In genomic region chr16:88570691-88571092, GRCh38 we compare ENCODE assay signal across 8 cellular contexts. TPM values are rescaled to one million over a fixed set of nuclear protein-coding genes. Genes with fewer than 3 reads are reported as not detected.
A peak's percentile ranks its signal among the peaks of the same experiment; 100 is the strongest.
DNase-seq lines count a peak whose midpoint lies in the region; ATAC-seq, FAIRE-seq and TF ChIP-seq lines count a peak whose summit lies in the region.

No MANE protein-coding gene starts in this region.

- no peaks in the 10 kb centered on the region for H3K9me3 Mint-ChIP-seq in activated naive CD8-positive, alpha-beta T cell (ENCODE audit: low read depth)
- no peaks in the 10 kb centered on the region for H3K9me3 Mint-ChIP-seq in immature natural killer cell

- peak overlapping the region; percentile 90 for H3K4me3 Mint-ChIP-seq in activated naive CD8-positive, alpha-beta T cell
- peak overlapping the region; percentile 84 to 87 (median 85) for H3K4me3 Mint-ChIP-seq in immature natural killer cell

- peak overlapping the region; percentile 93 for H3K4me2 ChIP-seq in OCI-LY3 (ENCODE audit: low read length)

- no peaks in the 10 kb centered on the region for H3K36me3 Mint-ChIP-seq in activated naive CD8-positive, alpha-beta T cell
- H3K36me3 Mint-ChIP-seq in immature natural killer cell: no peaks in the 10 kb centered on the region

- no peaks in the 10 kb centered on the region for H3K27me3 Mint-ChIP-seq in activated naive CD8-positive, alpha-beta T cell
- peaks cover 2 to 14% (median 14%) of the 10 kb centered on the region in 3 donors for H3K27me3 Mint-ChIP-seq in immature natural killer cell (ENCODE audit: low read depth in 3 of 3)

- H3K4me3 ChIP-seq in BJ (ENCODE audit: low read depth, low read length) (peak overlapping the region; percentile 88), OCI-LY3 (ENCODE audit: low read length) (peak overlapping the region; percentile 99)

- H3K27ac Mint-ChIP-seq in activated naive CD8-positive, alpha-beta T cell: peak overlapping the region; percentile 88
- peak overlapping the region; percentile 74 to 89 (median 84) for H3K27ac Mint-ChIP-seq in immature natural killer cell

- H3K4me1 ChIP-seq in OCI-LY3 (ENCODE audit: low read length): peaks cover 16% of the 10 kb centered on the region

- peak; percentile 16 for ATAC-seq in GM21723 (IDR thresholded peaks at IDR 0.05; ENCODE audit: unreplicated experiment)

- peak overlapping the region; percentile 29; the same call in 1 of the 2 replicates for H3K27ac ChIP-seq in OCI-LY3 (ENCODE audit: low read length)

- peaks cover 17% of the 10 kb centered on the region for H4K20me1 ChIP-seq in OCI-LY3 (ENCODE audit: insufficient read depth, low read length)

- H3K9ac ChIP-seq in OCI-LY3 (ENCODE audit: low read length): peak overlapping the region; percentile 71

- DNase-seq in BJ (ENCODE audit: low read depth) (no peak), immature natural killer cell (no peak), NCI-H345 treated with DMSO at 0.1 percent for 48 hours (lab: John Stamatoyannopoulos, UW; ENCODE audit: unreplicated experiment) (no peak), frontal cortex (ENCODE audit: low spot score in 2 of 2) (no peak)
- peak; percentile 37 to 46 for DNase-seq in stimulated activated CD4-positive, alpha-beta T cell treated with anti-CD3 and anti-CD28 coated beads, Interleukin-4, amount 100 ng/mL, for 4 hours

- CTCF ChIA-PET in BJ (lab: Yijun Ruan, JAX): interaction anchor here (0.5 to 1.6 kb wide), 4 partner anchors 12 to 588 kb away, joined by 3 to 4 read pairs (median 3); no protein-coding TSS in a partner anchor

- H2AFZ ChIP-seq in OCI-LY3 (ENCODE audit: low read depth, low read length): no peak overlapping the region; the same call in 1 of the 2 replicates

- H3K27me3 ChIP-seq in BJ (ENCODE audit: control insufficient read depth, insufficient read depth, low read length): no peaks in the 10 kb centered on the region
- no peaks in the 10 kb centered on the region for H3K27me3 ChIP-seq in OCI-LY3 (ENCODE audit: low read depth, low read length)

- H3K79me2 ChIP-seq in OCI-LY3 (ENCODE audit: low read length): peaks cover 63% of the 10 kb centered on the region

- H3K36me3 ChIP-seq in BJ (ENCODE audit: control insufficient read depth, insufficient read depth, low read length) (no peaks in the 10 kb centered on the region; the same call in 1 of the 2 replicates), OCI-LY3 (replicated peaks; ENCODE audit: low read depth, low read length) (peaks cover 13% of the 10 kb centered on the region)

- no peak for FAIRE-seq in frontal cortex (lab: Jason Lieb, UNC)

- TF ChIP-seq CTCF in BJ (IDR thresholded peaks at IDR 0.05; ENCODE audit: insufficient read depth, low read depth, low read length) (no peak), OCI-LY3 (IDR thresholded peaks at IDR 0.05; ENCODE audit: low read depth, low read length) (no peak)

- POLR2A ChIA-PET in BJ (lab: Charles Lee): no interaction called here

- H3K4me1 Mint-ChIP-seq in activated naive CD8-positive, alpha-beta T cell (ENCODE audit: low read depth): peaks cover 41% of the 10 kb centered on the region
- H3K4me1 Mint-ChIP-seq in immature natural killer cell: peaks cover 26% of the 10 kb centered on the region in 2 donors

- no peaks in the 10 kb centered on the region for H3K9me3 ChIP-seq in OCI-LY3 (ENCODE audit: insufficient read depth, low read length)

RNA-seq across cellular contexts. Expression of gene ZC3H18, which starts 0.5 kb away (rescaled TPM):
- polyA plus RNA-seq in BJ (2011; rRNA removed) (7.9 and 11.2 TPM in 2 replicates), immature natural killer cell (10 to 100 TPM in 1 of 3 donors, 1 to 10 TPM in 2; 1.0 to 29.0 (median 8.7) TPM)
- 5.7 and 6.7 TPM in 2 replicates for polyA minus RNA-seq in BJ (2011; rRNA and poly(A)+ RNA removed)
- total RNA-seq in frontal cortex: 13.9 TPM

Comparison
In these comparisons a context has a peak if more than half of its experiments do, and no peak if none do; other contexts are left out.
1. DNase-seq: peak in stimulated activated CD4-positive, alpha-beta T cell treated with anti-CD3 and anti-CD28 coated beads, Interleukin-4, amount 100 ng/mL, for 4 hours (2 of 2); none in BJ (single experiment), immature natural killer cell (0 of 3), NCI-H345 treated with DMSO at 0.1 percent for 48 hours (single experiment) and frontal cortex (0 of 2).